Comparison of ENCODE assay signal across 37 cellular contexts in genomic region chr14:69844171-69844570, GRCh38. TPM values are rescaled to one million over a fixed set of nuclear protein-coding genes. Genes with fewer than 3 reads are reported as not detected.
"Had no signal": no experiment of that assay in that cellular context is flagged by ENCODE, and none has a peak within 500 bp of the region (broad histone marks: within the 10 kb centered on the region; RNA-seq: fewer than 3 reads in every experiment).

No MANE protein-coding gene starts in this region.

- H3K9ac ChIP-seq: parathyroid adenoma had no signal

- H3K27ac ChIP-seq: neutrophil, ovary, parathyroid adenoma, psoas muscle, skin epidermis, spleen, suprapubic skin, testis, tibial artery, transverse colon, upper lobe of right lung, uterus had no signal

- H3K27me3 Mint-ChIP-seq: progenitor cell of endocrine pancreas, type B pancreatic cell had no signal

- H3K36me3 Mint-ChIP-seq: naive B cell; naive thymus-derived CD8-positive, alpha-beta T cell; natural killer cell treated with Interleukin-12 subunit alpha and Interleukin-12 subunit beta and Interleukin-15 and Interleukin-18, amount 100 ng/mL, for 72 hours; stimulated activated memory B cell treated with anti-CD40 and anti-IgM and Interleukin-4, amounts not matched to agents 10 μg/mL and 1 μg/mL and 100 μg/mL, for 72 hours; type B pancreatic cell had no signal

- H3K4me3 ChIP-seq: ovary, psoas muscle, skin epidermis, smooth muscle cell, spleen, suprapubic skin, testis, tibial artery, transverse colon, upper lobe of right lung, uterus had no signal

- H2AFZ ChIP-seq: parathyroid adenoma had no signal

- H3K9me3 Mint-ChIP-seq: naive B cell; naive thymus-derived CD8-positive, alpha-beta T cell; natural killer cell treated with Interleukin-12 subunit alpha and Interleukin-12 subunit beta and Interleukin-15 and Interleukin-18, amount 100 ng/mL, for 72 hours; nephron progenitor cell; neural crest cell; stimulated activated memory B cell treated with anti-CD40 and anti-IgM and Interleukin-4, amounts not matched to agents 10 μg/mL and 1 μg/mL and 100 μg/mL, for 72 hours; stimulated activated naive CD8-positive, alpha-beta T cell treated with anti-CD3 and anti-CD28 coated beads, Interleukin-15, amount 100 ng/mL, for 72 hours; type B pancreatic cell had no signal

- H3K4me2 ChIP-seq: smooth muscle cell had no signal

- H3K36me3 ChIP-seq: neutrophil, ovary, spleen, suprapubic skin, tibial artery, transverse colon, upper lobe of right lung, uterus had no signal

- H3K4me3 Mint-ChIP-seq: naive B cell; naive thymus-derived CD8-positive, alpha-beta T cell; natural killer cell treated with Interleukin-12 subunit alpha and Interleukin-12 subunit beta and Interleukin-15 and Interleukin-18, amount 100 ng/mL, for 72 hours; neural crest cell; stimulated activated memory B cell treated with anti-CD40 and anti-IgM and Interleukin-4, amounts not matched to agents 10 μg/mL and 1 μg/mL and 100 μg/mL, for 72 hours; stimulated activated naive CD8-positive, alpha-beta T cell treated with anti-CD3 and anti-CD28 coated beads, Interleukin-15, amount 100 ng/mL, for 72 hours; type B pancreatic cell had no signal

- DNase-seq: naive B cell; naive thymus-derived CD8-positive, alpha-beta T cell; nephron progenitor cell; nucleus accumbens; ovary; posterior cingulate gyrus; psoas muscle; right cardiac atrium; spleen; stimulated activated CD4-positive, alpha-beta T cell treated with anti-CD3 and anti-CD28 coated beads, Interleukin-12 subunit alpha, Interleukin-12 subunit beta, amount 100 ng/mL, for 4 hours; stimulated activated CD4-positive, alpha-beta T cell treated with anti-CD3 and anti-CD28 coated beads, Interleukin-1b, Interleukin-23, amount 100 ng/mL, for 48 hours; stimulated activated CD4-positive, alpha-beta T cell treated with anti-CD3 and anti-CD28 coated beads, Interleukin-4, amount 100 ng/mL, for 1 hour; stimulated activated CD4-positive, alpha-beta T cell treated with anti-CD3 and anti-CD28 coated beads, Interleukin-4, amount 100 ng/mL, for 4 hours; stimulated activated CD8-positive, alpha-beta memory T cell treated with anti-CD3 and anti-CD28 coated beads, Interleukin-4, amount 100 ng/mL, for 48 hours; stimulated activated naive CD4-positive, alpha-beta T cell; stimulated activated naive CD8-positive, alpha-beta T cell treated with anti-CD3 and anti-CD28 coated beads, Interleukin-15, amount 100 ng/mL, for 72 hours; stimulated activated naive CD8-positive, alpha-beta T cell treated with anti-CD3 and anti-CD28 coated beads, Interleukin-15, Interleukin-2, amounts not matched to agents 100 U/mL and 50 U/mL, for 24 hours; substantia nigra; testis; tibial artery; transverse colon; upper lobe of right lung; uterus had no signal

- ATAC-seq: naive thymus-derived CD8-positive, alpha-beta T cell; natural killer cell treated with Interleukin-12 subunit alpha and Interleukin-12 subunit beta and Interleukin-15 and Interleukin-18, amount 100 ng/mL, for 72 hours; psoas muscle; right cardiac atrium; sciatic nerve; stimulated activated memory B cell treated with anti-CD40 and anti-IgM and Interleukin-4, amounts not matched to agents 10 μg/mL and 1 μg/mL and 100 μg/mL, for 72 hours; stimulated activated naive CD8-positive, alpha-beta T cell treated with anti-CD3 and anti-CD28 coated beads, Interleukin-15, amount 100 ng/mL, for 72 hours; stimulated activated naive CD8-positive, alpha-beta T cell treated with anti-CD3 and anti-CD28 coated beads, Interleukin-15, Interleukin-2, amounts not matched to agents 100 U/mL and 50 U/mL, for 24 hours; upper lobe of right lung had no signal

- H3K4me1 Mint-ChIP-seq: naive B cell; naive thymus-derived CD8-positive, alpha-beta T cell; stimulated activated memory B cell treated with anti-CD40 and anti-IgM and Interleukin-4, amounts not matched to agents 10 μg/mL and 1 μg/mL and 100 μg/mL, for 72 hours; stimulated activated naive CD8-positive, alpha-beta T cell treated with anti-CD3 and anti-CD28 coated beads, Interleukin-15, amount 100 ng/mL, for 72 hours had no signal

- H3K79me2 ChIP-seq: parathyroid adenoma had no signal

- H3K4me1 ChIP-seq: parathyroid adenoma, spleen, suprapubic skin, tibial artery, transverse colon, upper lobe of right lung, uterus had no signal

- H3K9me3 ChIP-seq: neutrophil, ovary, psoas muscle, spleen, suprapubic skin, testis, tibial artery, transverse colon, upper lobe of right lung, uterus had no signal

- H3K27me3 ChIP-seq: ovary, testis, uterus had no signal

- H3K27ac Mint-ChIP-seq: naive B cell; natural killer cell treated with Interleukin-12 subunit alpha and Interleukin-12 subunit beta and Interleukin-15 and Interleukin-18, amount 100 ng/mL, for 72 hours; nephron progenitor cell; progenitor cell of endocrine pancreas; stimulated activated memory B cell treated with anti-CD40 and anti-IgM and Interleukin-4, amounts not matched to agents 10 μg/mL and 1 μg/mL and 100 μg/mL, for 72 hours; stimulated activated naive CD8-positive, alpha-beta T cell treated with anti-CD3 and anti-CD28 coated beads, Interleukin-15, amount 100 ng/mL, for 72 hours; type B pancreatic cell had no signal

RNA-seq across cellular contexts. Expression of gene SMOC1, which starts 35.0 kb away (rescaled TPM):
- total RNA-seq: naive thymus-derived CD8-positive, alpha-beta T cell; natural killer cell treated with Interleukin-12 subunit alpha and Interleukin-12 subunit beta and Interleukin-15 and Interleukin-18, amount 100 ng/mL, for 72 hours had no signal
- polyA plus RNA-seq: naive thymus-derived CD8-positive, alpha-beta T cell had no signal

RNA-seq across cellular contexts. Expression of gene SLC10A1, which starts 47.1 kb away (rescaled TPM):
- total RNA-seq: naive thymus-derived CD8-positive, alpha-beta T cell; natural killer cell treated with Interleukin-12 subunit alpha and Interleukin-12 subunit beta and Interleukin-15 and Interleukin-18, amount 100 ng/mL, for 72 hours; neural crest cell; omental fat pad; ovary; progenitor cell of endocrine pancreas; psoas muscle; renal cortical epithelial cell; right cardiac atrium; sciatic nerve; smooth muscle cell; spleen; suprapubic skin; testis; upper lobe of right lung; urinary bladder; uterus had no signal
- polyA plus RNA-seq: ovary, psoas muscle, right cardiac atrium, spleen had no signal
